Comparison of ENCODE assay signal across 9 cellular contexts in the genomic region with DNA sequence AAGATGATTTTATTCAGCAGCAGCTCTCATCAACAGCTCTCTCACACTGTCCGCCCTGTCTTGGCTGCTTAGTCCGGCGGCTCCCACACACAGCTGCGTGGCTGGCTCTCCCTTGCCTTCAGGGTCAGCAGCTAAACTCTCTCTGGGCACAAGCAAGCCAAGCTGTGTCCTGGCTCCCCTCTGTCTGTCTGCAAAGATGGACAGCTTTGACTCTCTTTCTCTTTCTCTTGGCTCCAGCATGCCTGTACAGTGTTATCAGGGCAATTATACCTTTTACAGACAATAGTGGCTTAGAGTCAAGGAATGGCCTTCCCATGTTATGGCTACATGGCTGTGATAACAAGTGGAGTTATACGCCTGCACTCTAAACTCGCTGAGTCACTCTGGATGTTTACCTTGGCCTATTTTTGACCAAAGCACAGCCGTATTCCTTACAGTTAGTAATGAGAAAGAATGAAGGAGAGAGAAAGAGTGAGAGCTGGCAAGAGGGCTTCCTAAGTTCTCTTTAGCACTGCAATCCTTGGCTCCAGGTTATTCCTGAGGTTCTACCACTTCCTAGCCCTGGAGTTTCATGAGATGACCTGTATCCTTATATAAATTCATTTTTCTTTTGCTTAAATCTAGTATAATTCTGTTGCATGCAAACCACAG. TPM values are rescaled to one million over a fixed set of nuclear protein-coding genes. Genes with fewer than 3 reads are reported as not detected.
A peak's percentile ranks its signal among the peaks of the same experiment; 100 is the strongest.
DNase-seq lines count a peak whose midpoint lies in the region; ATAC-seq and TF ChIP-seq lines count a peak whose summit lies in the region.
"Had no signal": no experiment of that assay in that cellular context is flagged by ENCODE, and none has a peak within 500 bp of the region (broad histone marks: within the 10 kb centered on the region; RNA-seq: fewer than 3 reads in every experiment).

No MANE protein-coding gene starts in this region.

- peaks cover 0 to 12% (median 9%) of the 10 kb centered on the region in 8 donors for H3K9me3 ChIP-seq in spleen

- TF ChIP-seq POLR2A in spleen (IDR thresholded peaks at IDR 0.05), result no peak

- TF ChIP-seq CTCF in astrocyte of the spinal cord (IDR thresholded peaks at IDR 0.05; ENCODE audit: low read depth, low read length), result no peak
- TF ChIP-seq CTCF in spleen (IDR thresholded peaks at IDR 0.05 in 8 of 11, conservative IDR thresholded peaks at IDR 0.05 in 3 of 11), result no peak

- no peak overlapping the region for H3K27ac ChIP-seq in spleen

- 63 to 74% (median 72%) methylated on average over 7 of the region's 7 CpGs for WGBS in spleen, 5 donors

- in situ Hi-C loops in astrocyte of the spinal cord (cut with HindIII; ENCODE audit: low sequenced_read_pairs), result no loop called here

- H3K4me3 ChIP-seq in astrocyte of the spinal cord (ENCODE audit: low read depth, low read length), result no peak overlapping the region
- no peak overlapping the region for H3K4me3 ChIP-seq in spleen

- DNase-seq in HT-29 (ENCODE audit: low spot score) (peak; percentile 64), astrocyte of the spinal cord (ENCODE audit: low read depth, low spot score) (peak; percentile 90), kidney tubule cell (ENCODE audit: low spot score) (peak; percentile 54), spleen (peak; percentile 61), NAMALWA (ENCODE audit: low spot score) (no peak)
- DNase-seq: activated T-cell treated with anti-CD3 and anti-CD28 coated beads, Interleukin-2, amount 50 U/mL, for 4 hours had no signal

- H3K27me3 ChIP-seq in spleen (replicated peaks in 1 of 7), result no peaks in the 10 kb centered on the region

- no peaks in the 10 kb centered on the region for H3K36me3 ChIP-seq in spleen

- intact Hi-C loops in spleen (cut with DNase I; ENCODE audit: low total_unique reads), result no loop called here

- no peak for ATAC-seq in HG02870 (IDR thresholded peaks at IDR 0.05; ENCODE audit: unreplicated experiment)
- ATAC-seq in GM18907 (IDR thresholded peaks at IDR 0.05; ENCODE audit: unreplicated experiment), result no peak
- no peak for ATAC-seq in GM18511 (IDR thresholded peaks at IDR 0.05; ENCODE audit: unreplicated experiment)
- ATAC-seq: activated T-cell treated with anti-CD3 and anti-CD28 coated beads, Interleukin-2, amount 50 U/mL, for 4 hours had no signal

- no peaks in the 10 kb centered on the region for H3K4me1 ChIP-seq in spleen

RNA-seq across cellular contexts. Expression of gene ZSWIM5, which starts 59.9 kb away (rescaled TPM):
- total RNA-seq in HT-29 (2014; rRNA removed; shearing (Covaris generic)), result 0.71 and 0.91 TPM in 2 replicates
- total RNA-seq in spleen, result 1 to 10 TPM; 2.4 to 4.7 (median 3.6) TPM
- under 1 TPM; 0.15 to 0.61 (median 0.43) TPM for polyA plus RNA-seq in spleen
